ENCODE assay signal across 16 cellular contexts in the genomic region with DNA sequence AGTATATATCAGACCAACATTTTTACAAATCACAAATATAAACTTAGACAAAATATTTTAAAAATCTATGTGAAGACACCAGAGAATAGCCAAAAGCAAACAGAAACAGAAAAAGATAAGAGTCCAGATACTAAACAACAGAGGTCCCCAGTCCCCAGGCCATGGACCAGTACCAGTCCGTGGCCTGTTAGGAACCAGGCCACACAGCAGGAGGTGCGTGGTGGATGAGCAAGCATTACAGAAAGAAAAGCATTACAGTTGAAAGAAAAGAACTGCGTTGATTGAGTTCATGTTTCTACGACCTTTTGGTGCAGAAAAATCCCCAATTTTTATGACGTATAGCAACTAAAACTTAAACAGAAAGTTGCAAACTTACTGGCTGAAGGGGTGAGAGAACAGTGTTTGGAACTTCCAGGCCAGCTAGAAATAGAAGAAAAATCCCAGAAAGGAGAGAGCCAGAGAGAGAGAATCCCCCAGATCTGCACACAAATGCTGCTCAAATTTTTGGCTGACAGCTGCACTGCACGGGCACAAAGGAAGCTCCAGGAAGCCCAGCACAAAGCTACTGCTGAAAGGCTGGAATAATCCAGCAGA.
DNase-seq lines count a peak whose midpoint lies in the region; ATAC-seq and TF ChIP-seq lines count a peak whose summit lies in the region.
"Had no signal": no experiment of that assay in that cellular context is flagged by ENCODE, and none has a peak within 500 bp of the region (broad histone marks: within the 10 kb centered on the region; RNA-seq: fewer than 3 reads in every experiment).

No MANE protein-coding gene starts in this region.

- DNase-seq in GM10248 (ENCODE audit: extremely low spot score) (peak; percentile 20), T-helper 17 cell (no peak), memory B cell (ENCODE audit: low spot score in 2 of 2) (no peak), OCI-LY7 (ENCODE audit: low spot score) (no peak), NOMO-1 (lab: John Stamatoyannopoulos, UW; ENCODE audit: unreplicated experiment in 2 of 2) (no peak), NCI-H1417 treated with DMSO at 0.1 percent for 48 hours (lab: John Stamatoyannopoulos, UW) (no peak), A172 (ENCODE audit: low spot score) (no peak)
- DNase-seq: AML-193, MG63, NCI-H1092 treated with DMSO at 0.1 percent for 48 hours, NCI-H187 treated with DMSO at 0.1 percent for 48 hours, NCI-H2171, NCI-H82 had no signal

- H3K27ac Mint-ChIP-seq in T-helper 17 cell (peak overlapping the region; percentile 78), memory B cell (no peak overlapping the region)

- H4K20me1 ChIP-seq in OCI-LY7 (ENCODE audit: insufficient read depth, low read length) = no peaks in the 10 kb centered on the region

- TF ChIP-seq CTCF in GM10248 (IDR thresholded peaks at IDR 0.05; ENCODE audit: control extremely low read depth, extremely low read depth, low read depth, missing control alignments) (no peak), OCI-LY7 (conservative IDR thresholded peaks at IDR 0.05; ENCODE audit: low read length) (no peak)

- POLR2A ChIA-PET in GM10248 (lab: Yijun Ruan, JAX) (no interaction called here), OCI-LY7 (lab: Charles Lee) (interaction anchor here (0.7 kb wide), 1 partner anchor 16 kb away, joined by 3 read pairs; no protein-coding TSS in a partner anchor)

- no peak overlapping the region for H3K27ac ChIP-seq in OCI-LY7 (ENCODE audit: low read depth, low read length, poor library complexity, severe bottlenecking)
- H3K27ac ChIP-seq: KMS-11 had no signal

- intact Hi-C loops in OCI-LY7 (cut with micrococcal nuclease; ENCODE audit: unreplicated experiment) = no loop called here

- H3K36me3 Mint-ChIP-seq in T-helper 17 cell (ENCODE audit: low read depth) = peaks cover under 1% of the 10 kb centered on the region
- peaks cover 2% of the 10 kb centered on the region for H3K36me3 Mint-ChIP-seq in memory B cell

- H3K27me3 Mint-ChIP-seq in T-helper 17 cell = peaks cover 5% of the 10 kb centered on the region
- H3K27me3 Mint-ChIP-seq in memory B cell = peaks cover 7% of the 10 kb centered on the region

- H3K9me2 ChIP-seq in OCI-LY7 (ENCODE audit: insufficient read depth, low read length) = no peaks in the 10 kb centered on the region

- H3K4me3 Mint-ChIP-seq in T-helper 17 cell (no peak overlapping the region), memory B cell (no peak overlapping the region)

- no peak overlapping the region for H2AFZ ChIP-seq in OCI-LY7 (ENCODE audit: low read length)

- H3K79me2 ChIP-seq in OCI-LY7 (ENCODE audit: insufficient read depth, low read depth, low read length) = no peaks in the 10 kb centered on the region

- CTCF ChIA-PET in GM10248 (lab: Yijun Ruan, JAX) = interaction anchor here (0.7 kb wide), 1 partner anchor 19 kb away, joined by 3 read pairs; no protein-coding TSS in a partner anchor
- CTCF ChIA-PET in OCI-LY7 (lab: Charles Lee; ENCODE audit: unreplicated experiment) = no interaction called here

- H3K4me1 Mint-ChIP-seq in T-helper 17 cell (peaks cover 4% of the 10 kb centered on the region), memory B cell (peaks cover 6% of the 10 kb centered on the region)

- BruUV-seq in OCI-LY7 (replicated peaks; lab: Mats Ljungman, UMichigan) = no TSS peak

- H3K4me1 ChIP-seq in OCI-LY7 (ENCODE audit: insufficient read depth, low read length, poor library complexity, severe bottlenecking) = no peaks in the 10 kb centered on the region

- no peak overlapping the region for H3K4me3 ChIP-seq in OCI-LY7 (ENCODE audit: low read depth, low read length, poor library complexity, severe bottlenecking)
- H3K4me3 ChIP-seq: MG63 had no signal

- no peaks in the 10 kb centered on the region for H3K36me3 ChIP-seq in OCI-LY7 (ENCODE audit: insufficient read depth, low read length)
- H3K36me3 ChIP-seq: MG63 had no signal

- no peak overlapping the region for H3K4me2 ChIP-seq in OCI-LY7 (ENCODE audit: low read length)
- H3K4me2 ChIP-seq: KMS-11 had no signal

- no peaks in the 10 kb centered on the region for H3K9me3 ChIP-seq in T-helper 17 cell (ENCODE audit: control insufficient read depth, low read length, poor library complexity, severe bottlenecking)
- no peaks in the 10 kb centered on the region for H3K9me3 ChIP-seq in OCI-LY7 (ENCODE audit: low read length)
- H3K9me3 ChIP-seq: MG63 had no signal

- ATAC-seq in GM18868 (IDR thresholded peaks at IDR 0.05; ENCODE audit: unreplicated experiment) = peak; percentile 51
- ATAC-seq in T-helper 17 cell = no peak
- ATAC-seq in memory B cell (ENCODE audit: low read depth) = peak; percentile 29
- ATAC-seq: HepG2 had no signal

- H3K9me3 Mint-ChIP-seq in memory B cell = no peaks in the 10 kb centered on the region
